Comparison of ENCODE assay signal across 27 cellular contexts in genomic region chr7:140028311-140028710, GRCh38.
"Had no signal": no experiment of that assay in that cellular context is flagged by ENCODE, and none has a peak within 500 bp of the region (broad histone marks: within the 10 kb centered on the region; RNA-seq: fewer than 3 reads in every experiment).

No MANE protein-coding gene starts in this region.

- H3K9me3 ChIP-seq: gastroesophageal sphincter, pancreas, prostate gland, thoracic aorta had no signal

- H3K27me3 Mint-ChIP-seq: activated naive CD8-positive, alpha-beta T cell treated with anti-CD3 and anti-CD28 coated beads, Interleukin-2, amount 50 U/mL, for 24 hours had no signal

- H3K27me3 ChIP-seq: gastroesophageal sphincter, pancreas had no signal

- H3K27ac Mint-ChIP-seq: activated naive CD4-positive, alpha-beta T cell treated with anti-CD3 and anti-CD28 coated beads for 36 hours; activated naive CD8-positive, alpha-beta T cell treated with anti-CD3 and anti-CD28 coated beads, Interleukin-2, amount 50 U/mL, for 24 hours had no signal

- H3K4me3 Mint-ChIP-seq: activated naive CD4-positive, alpha-beta T cell treated with anti-CD3 and anti-CD28 coated beads for 36 hours; activated naive CD8-positive, alpha-beta T cell treated with anti-CD3 and anti-CD28 coated beads, Interleukin-2, amount 50 U/mL, for 24 hours; activated T-cell treated with anti-CD3 and anti-CD28 coated beads, Interleukin-2, amount 50 U/mL, for 4 hours; immature natural killer cell had no signal

- H3K4me1 Mint-ChIP-seq: activated naive CD8-positive, alpha-beta T cell treated with anti-CD3 and anti-CD28 coated beads, Interleukin-2, amount 50 U/mL, for 24 hours had no signal

- H3K9me3 Mint-ChIP-seq: activated naive CD4-positive, alpha-beta T cell treated with anti-CD3 and anti-CD28 coated beads for 36 hours; activated naive CD8-positive, alpha-beta T cell treated with anti-CD3 and anti-CD28 coated beads, Interleukin-2, amount 50 U/mL, for 24 hours; activated T-cell treated with anti-CD3 and anti-CD28 coated beads, Interleukin-2, amount 50 U/mL, for 4 hours had no signal

- ATAC-seq: activated naive CD8-positive, alpha-beta T cell treated with anti-CD3 and anti-CD28 coated beads, Interleukin-2, amount 50 U/mL, for 24 hours; activated T-cell treated with anti-CD3 and anti-CD28 coated beads, Interleukin-2, amount 50 U/mL, for 4 hours; gastroesophageal sphincter; left colon; pancreas; sciatic nerve; SK-N-SH treated with all-trans-retinoic acid at 6 μM for 48 hours had no signal

- H3K27ac ChIP-seq: gastroesophageal sphincter, pancreas, skin epidermis, thoracic aorta had no signal

- DNase-seq: activated CD4-positive, alpha-beta T cell treated with anti-CD3 and anti-CD28 coated beads for 4 hours; activated CD4-positive, alpha-beta T cell treated with anti-CD3 and anti-CD28 coated beads, Interleukin-2, amount 50 U/mL, for 48 hours; activated CD8-positive, alpha-beta memory T cell treated with anti-CD3 and anti-CD28 coated beads for 24 hours; activated CD8-positive, alpha-beta memory T cell treated with anti-CD3 and anti-CD28 coated beads, Interleukin-2, amount 50 U/mL, for 4 hours; activated naive CD4-positive, alpha-beta T cell treated with anti-CD3 and anti-CD28 coated beads for 36 hours; activated naive CD8-positive, alpha-beta T cell treated with anti-CD3 and anti-CD28 coated beads, Interleukin-2, amount 50 U/mL, for 24 hours; activated T-cell treated with anti-CD3 and anti-CD28 coated beads, Interleukin-2, amount 50 U/mL, for 4 hours; amygdala; caudate nucleus; cortex of kidney; head of caudate nucleus; hippocampal formation; immature natural killer cell; kidney; left colon; mammary epithelial cell; pancreas; retina; stimulated activated CD4-positive, alpha-beta T cell treated with anti-CD3 and anti-CD28 coated beads, Interleukin-4, amount 100 ng/mL, for 24 hours; stimulated activated naive CD4-positive, alpha-beta T cell; trophoblast cell had no signal
